In genomic region chr19:1241417-1242095, GRCh38 we compare ENCODE assay signal across 1 cellular context.
A peak's percentile ranks its signal among the peaks of the same experiment; 100 is the strongest.
TF ChIP-seq lines count a peak whose summit lies in the region.

TSS of gene ATP5F1D (plus strand) at chr19:1241751. CDS start at chr19:1241851, 100 bp downstream.

TF ChIP-seq in GM23338, 12 proteins besides CTCF, POLR2A, EP300 and RAD21 (continued from another document):
- TF ChIP-seq ZNF462 (CRISPR knock-in tag; IDR thresholded peaks at IDR 0.05) (no peak), ZNF331 (CRISPR knock-in tag; IDR thresholded peaks at IDR 0.05; ENCODE audit: low read depth) (no peak), JUNB (IDR thresholded peaks at IDR 0.05; ENCODE audit: unreplicated experiment) (no peak), STAT1 (IDR thresholded peaks at IDR 0.05; ENCODE audit: unreplicated experiment) (no peak), POLR2AphosphoS5 (IDR thresholded peaks at IDR 0.05; ENCODE audit: low read depth) (peak; percentile 73), NANOG (IDR thresholded peaks at IDR 0.05; ENCODE audit: borderline replicate concordance) (no peak)
- TF ChIP-seq, protein P1, sequence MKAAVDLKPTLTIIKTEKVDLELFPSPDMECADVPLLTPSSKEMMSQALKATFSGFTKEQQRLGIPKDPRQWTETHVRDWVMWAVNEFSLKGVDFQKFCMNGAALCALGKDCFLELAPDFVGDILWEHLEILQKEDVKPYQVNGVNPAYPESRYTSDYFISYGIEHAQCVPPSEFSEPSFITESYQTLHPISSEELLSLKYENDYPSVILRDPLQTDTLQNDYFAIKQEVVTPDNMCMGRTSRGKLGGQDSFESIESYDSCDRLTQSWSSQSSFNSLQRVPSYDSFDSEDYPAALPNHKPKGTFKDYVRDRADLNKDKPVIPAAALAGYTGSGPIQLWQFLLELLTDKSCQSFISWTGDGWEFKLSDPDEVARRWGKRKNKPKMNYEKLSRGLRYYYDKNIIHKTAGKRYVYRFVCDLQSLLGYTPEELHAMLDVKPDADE (IDR thresholded peaks at IDR 0.05) = peak; percentile 99
TF ChIP-seq in GM23338: peak in this region for 3.
